In genomic region chr7:123472751-123473150, GRCh38 we compare ENCODE assay signal across 1 cellular context.
TF ChIP-seq lines count a peak whose summit lies in the region.

No MANE protein-coding gene starts in this region.

TF ChIP-seq in GM23338, 12 proteins besides CTCF, POLR2A, EP300 and RAD21 (continued from another document):
- no peak for TF ChIP-seq ZNF462 (CRISPR knock-in tag; IDR thresholded peaks at IDR 0.05)
- no peak for TF ChIP-seq ZNF114 (CRISPR knock-in tag; IDR thresholded peaks at IDR 0.05)
- no peak for TF ChIP-seq ETS1 (IDR thresholded peaks at IDR 0.05)
- TF ChIP-seq STAT1 (IDR thresholded peaks at IDR 0.05; ENCODE audit: unreplicated experiment), result no peak
- TF ChIP-seq EZH2 (IDR thresholded peaks at IDR 0.05; ENCODE audit: low read depth, unreplicated experiment), result no peak
- TF ChIP-seq ZNF331 (CRISPR knock-in tag; IDR thresholded peaks at IDR 0.05; ENCODE audit: low read depth), result no peak
- TF ChIP-seq JUNB (IDR thresholded peaks at IDR 0.05; ENCODE audit: unreplicated experiment), result no peak
